ENCODE assay signal across 8 cellular contexts in the genomic region with DNA sequence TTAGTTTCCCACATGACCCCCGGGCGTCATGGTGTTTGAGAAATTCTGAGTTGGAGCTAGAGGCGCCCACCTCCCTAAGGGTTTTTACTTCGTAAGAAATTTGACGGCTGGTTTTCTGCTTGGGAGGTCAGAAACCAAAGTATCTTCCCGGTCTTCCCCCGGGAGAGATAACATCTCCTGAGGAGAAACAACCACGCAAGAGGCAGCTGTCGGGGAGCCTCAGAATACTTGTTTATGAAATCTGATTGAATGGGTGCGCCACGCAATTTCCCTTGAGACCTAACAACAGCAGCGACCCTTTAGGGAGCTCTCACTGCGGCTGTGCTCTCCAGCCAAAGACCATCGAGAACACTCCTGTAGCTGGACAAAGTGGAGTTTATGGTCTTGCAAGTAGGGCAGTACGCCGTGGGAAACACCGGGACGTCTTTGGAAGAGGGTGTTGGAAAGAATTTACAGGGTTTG. TPM values are rescaled to one million over a fixed set of nuclear protein-coding genes. Genes with fewer than 3 reads are reported as not detected.
DNase-seq lines count a peak whose midpoint lies in the region; ATAC-seq and TF ChIP-seq lines count a peak whose summit lies in the region.

No MANE protein-coding gene starts in this region.

- H3K4me3 ChIP-seq in coronary artery (peak overlapping the region; percentile 94), lower lobe of right lung (peak overlapping the region; percentile 96), tibial artery (peak overlapping the region; percentile 78 to 87)

- H3K27ac ChIP-seq in coronary artery (peak overlapping the region; percentile 83 to 91), lower lobe of right lung (peak overlapping the region; percentile 99), tibial artery (peak overlapping the region; percentile 93 to 96)

- DNase-seq in DMS79 treated with DMSO at 0.1 percent for 48 hours (lab: John Stamatoyannopoulos, UW) (peak; percentile 57), RPMI8226 (peak; percentile 20), coronary artery (ENCODE audit: low spot score) (no peak), lower lobe of right lung (no peak), tibial artery (peak in 1 of 2 donors; percentile 34), kidney glomerular epithelial cell (lab: John Stamatoyannopoulos, UW) (no peak), occipital lobe (lab: John Stamatoyannopoulos, UW) (no peak)

- intact Hi-C loops in lower lobe of right lung (cut with DNase I): no loop called here
- intact Hi-C loops in tibial artery (cut with DNase I; ENCODE audit: low total_unique reads): loop anchor here (10.0 kb wide), 1 partner anchor 118 kb away; a partner anchor contains a TSS

- H3K9me3 ChIP-seq in lower lobe of right lung: no peaks in the 10 kb centered on the region
- H3K9me3 ChIP-seq in tibial artery: no peaks in the 10 kb centered on the region

- H3K4me1 ChIP-seq in lower lobe of right lung (peaks cover 40% of the 10 kb centered on the region), tibial artery (peaks cover 0 to 36% (median 21%) of the 10 kb centered on the region in 4 donors)

- no peak for TF ChIP-seq CTCF in coronary artery (IDR thresholded peaks at IDR 0.05)
- TF ChIP-seq CTCF in lower lobe of right lung (IDR thresholded peaks at IDR 0.05): no peak
- TF ChIP-seq CTCF in tibial artery (IDR thresholded peaks at IDR 0.05): no peak

- H3K36me3 ChIP-seq in lower lobe of right lung: peaks cover 19% of the 10 kb centered on the region
- H3K36me3 ChIP-seq in tibial artery: peaks cover 0 to 13% (median 0%) of the 10 kb centered on the region in 3 donors

- ATAC-seq in HG02610 (IDR thresholded peaks at IDR 0.05; ENCODE audit: unreplicated experiment) (peak; percentile 8), lower lobe of right lung (peak in 1 of 2 donors; percentile 1)

- H3K27me3 ChIP-seq in lower lobe of right lung (ENCODE audit: low read depth) (no peaks in the 10 kb centered on the region), tibial artery (no peaks in the 10 kb centered on the region)

RNA-seq across cellular contexts. Expression of a gene that starts 0.6 kb away (rescaled TPM):
- 50.3 TPM for total RNA-seq in lower lobe of right lung
- total RNA-seq in occipital lobe: 43.8 TPM

Comparison
In these comparisons a context has a peak if more than half of its experiments do, and no peak if none do; other contexts are left out.
1. DNase-seq: peak in DMS79 treated with DMSO at 0.1 percent for 48 hours (single experiment) and RPMI8226 (single experiment); none in coronary artery (single experiment), lower lobe of right lung (single experiment), kidney glomerular epithelial cell (single experiment) and occipital lobe (single experiment).
2. Peak in every context shown above with its lines, with median percentiles within 50 percentile points of each other: H3K27ac ChIP-seq and H3K4me3 ChIP-seq.